8 cellular contexts compared by ENCODE assay signal in the genomic region with DNA sequence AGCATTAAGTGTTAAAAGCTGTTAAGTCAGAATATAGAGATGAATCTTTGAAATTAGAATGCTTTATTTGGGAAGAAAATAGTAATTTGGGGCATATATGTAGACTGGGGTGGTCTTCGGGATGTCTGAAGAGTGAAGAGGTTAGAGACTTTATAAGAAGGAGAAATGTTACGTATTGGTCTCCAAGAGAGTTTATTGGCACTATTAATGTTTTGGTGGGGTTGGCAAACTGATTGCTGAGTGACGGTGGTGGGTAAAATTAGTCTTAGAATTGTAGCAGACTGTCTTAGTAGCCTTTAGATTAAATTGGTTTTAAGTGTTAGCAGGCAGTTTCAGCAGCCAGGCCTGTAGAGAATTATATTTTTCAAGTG.
A peak's percentile ranks its signal among the peaks of the same experiment; 100 is the strongest.
DNase-seq lines count a peak whose midpoint lies in the region; ATAC-seq and TF ChIP-seq lines count a peak whose summit lies in the region.

No MANE protein-coding gene starts in this region.

- peaks cover 4% of the 10 kb centered on the region for H3K4me1 ChIP-seq in RWPE2 (ENCODE audit: insufficient read depth, poor library complexity, severe bottlenecking)

- H3K9me3 ChIP-seq in RWPE2 (ENCODE audit: severe bottlenecking) = no peaks in the 10 kb centered on the region

- no peak for ATAC-seq in RWPE2 (ENCODE audit: low read depth)

- TF ChIP-seq CTCF in GM12865 (IDR thresholded peaks at IDR 0.05; ENCODE audit: insufficient read depth, low read depth, low read length, missing control alignments) = no peak
- TF ChIP-seq CTCF in RWPE2 (IDR thresholded peaks at IDR 0.05; ENCODE audit: poor library complexity, severe bottlenecking) = no peak
- no peak for TF ChIP-seq CTCF in fibroblast of mammary gland (conservative IDR thresholded peaks at IDR 0.05; ENCODE audit: control insufficient read depth, insufficient read depth, low read depth, low read length)
- no peak for TF ChIP-seq CTCF in retinal pigment epithelial cell (conservative IDR thresholded peaks at IDR 0.05; ENCODE audit: low read depth, low read length)

- H3K27me3 ChIP-seq in RWPE2 (ENCODE audit: insufficient read depth, poor library complexity, severe bottlenecking) = no peaks in the 10 kb centered on the region

- DNase-seq in GM12865 (ENCODE audit: low read depth) (no peak), RWPE2 (ENCODE audit: low spot score) (no peak), fibroblast of mammary gland (ENCODE audit: low read depth) (no peak), retinal pigment epithelial cell (ENCODE audit: low read depth) (no peak), DMS79 (lab: John Stamatoyannopoulos, UW) (no peak), putamen (ENCODE audit: low spot score) (no peak), DMS 273 (lab: John Stamatoyannopoulos, UW; ENCODE audit: unreplicated experiment) (no peak), NCI-H345 (lab: John Stamatoyannopoulos, UW) (no peak)

- H3K4me3 ChIP-seq in GM12865 (ENCODE audit: low read depth, low read length) = peak overlapping the region; percentile 68
- peak overlapping the region; percentile 52 for H3K4me3 ChIP-seq in RWPE2 (ENCODE audit: severe bottlenecking)
- peak overlapping the region; percentile 69 for H3K4me3 ChIP-seq in fibroblast of mammary gland (ENCODE audit: control insufficient read depth, low read depth, low read length)
- H3K4me3 ChIP-seq in retinal pigment epithelial cell (ENCODE audit: low read length) = peak overlapping the region; percentile 88

- H3K27ac ChIP-seq in RWPE2 (ENCODE audit: poor library complexity, severe bottlenecking) = no peak overlapping the region

- no peaks in the 10 kb centered on the region for H3K36me3 ChIP-seq in RWPE2 (ENCODE audit: low read depth)
